In genomic region chr1:212724679-212725078, GRCh38 we compare ENCODE assay signal across 4 cellular contexts. TPM values are rescaled to one million over a fixed set of nuclear protein-coding genes. Genes with fewer than 3 reads are reported as not detected.
DNase-seq lines count a peak whose midpoint lies in the region; ATAC-seq, FAIRE-seq and TF ChIP-seq lines count a peak whose summit lies in the region.
"Not testable (repeated sequence)": the region's sequence is repeated elsewhere in the genome, so short reads cannot be mapped to it uniquely, and the experiment has no call there.
"Had no signal": no experiment of that assay in that cellular context is flagged by ENCODE, and none has a peak within 500 bp of the region (broad histone marks: within the 10 kb centered on the region; RNA-seq: fewer than 3 reads in every experiment).

No MANE protein-coding gene starts in this region.

- not testable (repeated sequence) for H3K27me3 Mint-ChIP-seq in activated CD4-positive, alpha-beta T cell treated with anti-CD3 and anti-CD28 coated beads, Interleukin-2, amount 10 ng/mL, durations not matched to agents 24 days and 14 days

- H4K20me1 ChIP-seq in K562 (replicated peaks; ENCODE audit: control insufficient read depth, insufficient read depth, low read length): not testable (repeated sequence)

- H3K9me3 Mint-ChIP-seq in activated CD4-positive, alpha-beta T cell treated with anti-CD3 and anti-CD28 coated beads, Interleukin-2, amount 10 ng/mL, durations not matched to agents 24 days and 14 days: peaks cover 12% of the 10 kb centered on the region

- H3K4me1 Mint-ChIP-seq in activated CD4-positive, alpha-beta T cell treated with anti-CD3 and anti-CD28 coated beads, Interleukin-2, amount 10 ng/mL, durations not matched to agents 24 days and 14 days: peaks cover 51% of the 10 kb centered on the region

- H3K79me2 ChIP-seq in K562 (ENCODE audit: control insufficient read depth, insufficient read depth, low read length): not testable (repeated sequence)

- CTCF ChIA-PET in A549 (lab: Yijun Ruan, JAX); K562 (lab: Yijun Ruan, JAX; ENCODE audit: low intra/inter-chr PET ratio): not testable (repeated sequence)

- intact Hi-C loops in activated CD4-positive, alpha-beta T cell treated with anti-CD3 and anti-CD28 coated beads, Interleukin-2, amount 10 ng/mL, durations not matched to agents 24 days and 14 days (cut with micrococcal nuclease); K562 (cut with micrococcal nuclease): not testable (repeated sequence)

- not testable (repeated sequence) for ATAC-seq in A549, K562

- in situ Hi-C loops in K562 (cut with MboI): not testable (repeated sequence)

- not testable (repeated sequence) for H3K4me3 ChIP-seq in A549, K562

- POLR2A ChIA-PET in A549 (lab: Yijun Ruan, JAX); K562 (lab: Yijun Ruan, JAX): not testable (repeated sequence)

- FAIRE-seq in A549 (lab: Jason Lieb, UNC); K562 (lab: Jason Lieb, UNC): not testable (repeated sequence)

- not testable (repeated sequence) for H3K4me3 Mint-ChIP-seq in activated CD4-positive, alpha-beta T cell treated with anti-CD3 and anti-CD28 coated beads, Interleukin-2, amount 10 ng/mL, durations not matched to agents 24 days and 14 days

- H3K4me1 ChIP-seq in A549 (peaks cover 60% of the 10 kb centered on the region), K562 (replicated peaks in 1 of 2; ENCODE audit: control insufficient read depth in 2 of 2, insufficient read depth in 2 of 2, low read length in 2 of 2) (peaks cover 3 to 15% of the 10 kb centered on the region in 2 experiments; a peak in 4 of 5 replicates)

- H3K27ac Mint-ChIP-seq in activated CD4-positive, alpha-beta T cell treated with anti-CD3 and anti-CD28 coated beads, Interleukin-2, amount 10 ng/mL, durations not matched to agents 24 days and 14 days: not testable (repeated sequence)

- not testable (repeated sequence) for H3K9me1 ChIP-seq in K562 (ENCODE audit: control insufficient read depth, insufficient read depth, low read length)

- not testable (repeated sequence) for TF ChIP-seq POLR2A in A549 (IDR thresholded peaks at IDR 0.05; ENCODE audit: low read length); K562 (conservative IDR thresholded peaks at IDR 0.05)

- H3K36me3 ChIP-seq in K562 (ENCODE audit: control insufficient read depth, insufficient read depth, low read length): not testable (repeated sequence)

- 100% methylated on average over 3 of the region's 34 CpGs for WGBS in A549 (ENCODE audit: missing lambda C conversion rate)
- WGBS in K562 (ENCODE audit: insufficient coverage, low coverage, missing lambda C conversion rate): 85% methylated on average over 13 of the region's 34 CpGs

- peak overlapping the region; percentile 42; the same call in 1 of the 3 replicates for H3K4me2 ChIP-seq in A549
- H3K4me2 ChIP-seq in K562 (ENCODE audit: insufficient read depth, low read length): not testable (repeated sequence)

- BruUV-seq in K562 (replicated peaks; lab: Mats Ljungman, UMichigan): not testable (repeated sequence)

- H3K9ac ChIP-seq in K562 (ENCODE audit: insufficient read depth in 1 of 2, low read depth in 2 of 2, low read length in 2 of 2): not testable (repeated sequence)

- not testable (repeated sequence) for DNase-seq in A549 (ENCODE audit: low read depth in 1 of 2, low spot score in 1 of 2); K562 (ENCODE audit: extremely low read depth in 1 of 4, low spot score in 3 of 4)
- DNase-seq in activated CD4-positive, alpha-beta T cell treated with anti-CD3 and anti-CD28 coated beads, Interleukin-2, amount 10 ng/mL, durations not matched to agents 24 days and 14 days: peak; percentile 37

- not testable (repeated sequence) for TF ChIP-seq CTCF in A549 (IDR thresholded peaks at IDR 0.05); K562 (IDR thresholded peaks at IDR 0.05 in 2 of 3, conservative IDR thresholded peaks at IDR 0.05 in 1 of 3; ENCODE audit: insufficient read depth in 2 of 3, low read depth in 1 of 3, low read length in 3 of 3)

- not testable (repeated sequence) for H2AFZ ChIP-seq in K562 (ENCODE audit: low read depth, low read length)

- not testable (repeated sequence) for TF ChIP-seq EP300 in A549 (IDR thresholded peaks at IDR 0.05); K562 (IDR thresholded peaks at IDR 0.05; ENCODE audit: low read length)

- peaks cover 26% of the 10 kb centered on the region for H3K36me3 Mint-ChIP-seq in activated CD4-positive, alpha-beta T cell treated with anti-CD3 and anti-CD28 coated beads, Interleukin-2, amount 10 ng/mL, durations not matched to agents 24 days and 14 days (ENCODE audit: low read depth)

- peak overlapping the region; percentile 54 to 73; a peak in 3 of 6 replicates for H3K27ac ChIP-seq in A549
- not testable (repeated sequence) for H3K27ac ChIP-seq in K562 (ENCODE audit: extremely low read depth, low read depth, low read length)

- not testable (repeated sequence) for H3K27me3 ChIP-seq in K562 (ENCODE audit: control insufficient read depth in 2 of 2, insufficient read depth in 2 of 2, low read length in 2 of 2)

- TF ChIP-seq RAD21 in A549 (conservative IDR thresholded peaks at IDR 0.05 in 1 of 2, IDR thresholded peaks at IDR 0.05 in 1 of 2); K562 (CRISPR knock-in tag; conservative IDR thresholded peaks at IDR 0.05 in 1 of 2, IDR thresholded peaks at IDR 0.05 in 1 of 2): not testable (repeated sequence)

- not testable (repeated sequence) for H3K9me3 ChIP-seq in A549; K562 (replicated peaks; ENCODE audit: control insufficient read depth, insufficient read depth, low read depth, low read length)

TF ChIP-seq in K562, 482 proteins besides CTCF, POLR2A, EP300 and RAD21:
- TF ChIP-seq ZBTB33 (CRISPR knock-in tag; IDR thresholded peaks at IDR 0.05): peak; percentile 66
- 0 out of 2 replicates have a peak, but pooled peaks have one; percentile 20 for TF ChIP-seq POLR2G (IDR thresholded peaks at IDR 0.05; ENCODE audit: low read depth, low read length)
TF ChIP-seq in K562: peak in this region for 2; not testable (repeated sequence) for 480.

RNA-seq across cellular contexts. Expression of gene BATF3, which starts 25.0 kb away (rescaled TPM):
- 6.4 and 7.9 TPM in 2 replicates for polyA plus RNA-seq in A549 (2011; rRNA removed)
- 16.2 and 19.1 TPM in 2 replicates for polyA plus RNA-seq in A549 (2012; cell fraction: cytosol; rRNA removed)
- polyA plus RNA-seq in A549 (2012; cell fraction: nucleus; rRNA removed): 21.5 and 21.8 TPM in 2 replicates
- 6.6 to 8.9 TPM (median 7.0 TPM) in 3 replicates for polyA plus RNA-seq in A549 (2017; fragmentation: RNase III; extraction: RNeasy Plus Mini Kit Qiagen cat#74134 plus additional on column Dnase treatment)
- polyA minus RNA-seq in A549 (2011; rRNA and poly(A)+ RNA removed): 2.6 and 3.7 TPM in 2 replicates
- total RNA-seq in activated CD4-positive, alpha-beta T cell treated with anti-CD3 and anti-CD28 coated beads, Interleukin-2, amount 10 ng/mL, durations not matched to agents 24 days and 14 days: 100.0 and 100 TPM in 2 replicates
- 1.7 and 2.4 TPM in 2 replicates for total RNA-seq in K562 (2011; cell fraction: chromatin; rRNA removed; ENCODE audit: low replicate concordance)
- total RNA-seq in K562 (2011; cell fraction: nucleolus; rRNA removed): 1.3 and 1.6 TPM in 2 replicates
- 1.2 and 2.6 TPM in 2 replicates for total RNA-seq in K562 (2011; cell fraction: nucleoplasm; rRNA removed)
- total RNA-seq in K562 (2014; rRNA removed): 3.4 and 3.6 TPM in 2 replicates
- 0.96 and 1.1 TPM in 2 replicates for total RNA-seq in K562 (2014; rRNA removed; fragmentation: Illumina TruSeq; extraction: Trizol)
- total RNA-seq in K562 (2015; rRNA removed; fragmentation: Illumina TruSeq; extraction: Trizol): 0.40 and 0.57 TPM in 2 replicates
- 2.0 and 3.8 TPM in 2 replicates for total RNA-seq in K562 (2021)
- polyA plus RNA-seq in K562 (2011; rRNA removed): 0.93 and 2.0 TPM in 2 replicates
- 0.68 and 4.4 TPM in 2 replicates for polyA plus RNA-seq in K562 (2011; cell fraction: cytosol; rRNA removed)
- polyA plus RNA-seq in K562 (2011; cell fraction: nucleus; rRNA removed): 0.48 and 0.71 TPM in 2 replicates
- polyA plus RNA-seq in K562 (2012): 1.9 and 8.3 TPM in 2 replicates
- 2.7 and 3.1 TPM in 2 replicates for polyA plus RNA-seq in K562 (2014; fragmentation: Illumina TruSeq; extraction: Trizol)
- under 1 TPM; 0.51 to 0.57 TPM for polyA plus RNA-seq in K562 (2014; fragmentation: Nextera tagmentation; extraction: Ambion mirVana)
- polyA plus RNA-seq in K562 (2014; rRNA removed): 3.8 and 5.2 TPM in 2 replicates
- 0.18 and 0.25 TPM in 2 replicates for polyA minus RNA-seq in K562 (2011; rRNA and poly(A)+ RNA removed)
- polyA minus RNA-seq in K562 (2011; cell fraction: cytosol; rRNA and poly(A)+ RNA removed): 1.1 TPM in 1 of 2 replicates, not detected in the other
- polyA minus RNA-seq in K562 (2011; cell fraction: nucleus; rRNA and poly(A)+ RNA removed): 0.11 and 0.54 TPM in 2 replicates
- total RNA-seq: CD8-positive, alpha-beta T cell had no signal

Comparison
In these comparisons a context has a peak if more than half of its experiments do, and no peak if none do; other contexts are left out.
1. RNA of gene BATF3, which starts 25.0 kb away (total RNA-seq): 100.0 to 100 TPM in activated CD4-positive, alpha-beta T cell treated with anti-CD3 and anti-CD28 coated beads, Interleukin-2, amount 10 ng/mL, durations not matched to agents 24 days and 14 days; 0.40 to 3.8 TPM in K562; every median in the first group is over 10 times any median in the second.